Comparison of ENCODE assay signal across 22 cellular contexts in genomic region chr6:93136111-93136510, GRCh38.
"Had no signal": no experiment of that assay in that cellular context is flagged by ENCODE, and none has a peak within 500 bp of the region (broad histone marks: within the 10 kb centered on the region; RNA-seq: fewer than 3 reads in every experiment).

No MANE protein-coding gene starts in this region.

- H3K9me3 ChIP-seq: esophagus muscularis mucosa, gastroesophageal sphincter, heart left ventricle, left lung, prostate gland, right atrium auricular region, testis, tibial nerve, upper lobe of left lung had no signal

- H3K27me3 ChIP-seq: dorsolateral prefrontal cortex, esophagus muscularis mucosa, foreskin keratinocyte, gastroesophageal sphincter, heart left ventricle, left lung, right atrium auricular region, testis, tibial nerve, upper lobe of left lung had no signal

- H3K27ac ChIP-seq: dorsolateral prefrontal cortex, esophagus muscularis mucosa, foreskin keratinocyte, gastroesophageal sphincter, heart left ventricle, left lung, prostate gland, right atrium auricular region, testis, tibial nerve, upper lobe of left lung had no signal

- DNase-seq: dorsolateral prefrontal cortex; effector CD4-positive, alpha-beta T cell; foreskin keratinocyte; heart left ventricle; hippocampal formation; left cardiac atrium; left lung; mesenchymal stem cell; midbrain; naive thymus-derived CD4-positive, alpha-beta T cell; nucleus accumbens; stimulated activated CD4-positive, alpha-beta T cell treated with anti-CD3 and anti-CD28 coated beads, Interleukin-2, amount 100 ng/mL, for 24 hours; stimulated activated CD4-positive, alpha-beta T cell treated with anti-CD3 and anti-CD28 coated beads, Interleukin-4, amount 100 ng/mL, for 24 hours; stimulated activated naive CD8-positive, alpha-beta T cell treated with anti-CD3 and anti-CD28 coated beads, Interleukin-15, Interleukin-2, amounts not matched to agents 100 U/mL and 50 U/mL, for 24 hours; substantia nigra; testis; upper lobe of left lung had no signal

- H3K36me3 ChIP-seq: esophagus muscularis mucosa, gastroesophageal sphincter, heart left ventricle, left lung, prostate gland, right atrium auricular region, tibial nerve, upper lobe of left lung had no signal

- H3K4me3 ChIP-seq: dorsolateral prefrontal cortex, esophagus muscularis mucosa, gastroesophageal sphincter, heart left ventricle, left lung, prostate gland, right atrium auricular region, testis, tibial nerve, upper lobe of left lung had no signal

- H3K4me1 ChIP-seq: esophagus muscularis mucosa, foreskin keratinocyte, gastroesophageal sphincter, heart left ventricle, left lung, prostate gland, right atrium auricular region, testis, tibial nerve, upper lobe of left lung had no signal
